ENCODE assay signal across 1 cellular context in genomic region chr7:11650504-11650903, GRCh38.
TF ChIP-seq lines count a peak whose summit lies in the region.

No MANE protein-coding gene starts in this region.

TF ChIP-seq in A549, 52 proteins besides CTCF, POLR2A, EP300 and RAD21 (continued from another document):
- TF ChIP-seq REST (IDR thresholded peaks at IDR 0.05) (no peak), PBX3 (IDR thresholded peaks at IDR 0.05) (no peak)
